Comparison of ENCODE assay signal across 8 cellular contexts in genomic region chr12:15883536-15883935, GRCh38. TPM values are rescaled to one million over a fixed set of nuclear protein-coding genes. Genes with fewer than 3 reads are reported as not detected.
DNase-seq lines count a peak whose midpoint lies in the region; ATAC-seq, FAIRE-seq and TF ChIP-seq lines count a peak whose summit lies in the region.

No MANE protein-coding gene starts in this region.

- H3K27me3 ChIP-seq in keratinocyte (ENCODE audit: control insufficient read depth, extremely low read depth, insufficient read depth, low read length) (no peaks in the 10 kb centered on the region), testis (no peaks in the 10 kb centered on the region)

- H2AFZ ChIP-seq in keratinocyte (ENCODE audit: control insufficient read depth, low read length), result no peak overlapping the region

- WGBS in testis, 2 donors, result 29 to 31% methylated on average over 6 of the region's 6 CpGs

- peaks cover 42% of the 10 kb centered on the region for H3K36me3 Mint-ChIP-seq in activated CD4-positive, alpha-beta T cell treated with anti-CD3 and anti-CD28 coated beads for 36 hours (ENCODE audit: low read depth)
- H3K36me3 Mint-ChIP-seq in activated naive CD4-positive, alpha-beta T cell treated with anti-CD3 and anti-CD28 coated beads, Interleukin-2, amount 50 U/mL, for 72 hours, result peaks cover 37% of the 10 kb centered on the region in 2 donors

- peaks cover 63% of the 10 kb centered on the region for H3K79me2 ChIP-seq in keratinocyte (ENCODE audit: control insufficient read depth, insufficient read depth, low read length)

- peak overlapping the region; percentile 91 for H3K9ac ChIP-seq in keratinocyte (ENCODE audit: control insufficient read depth, extremely low read depth, insufficient read depth, low read length)

- TF ChIP-seq CTCF in keratinocyte (optimal IDR thresholded peaks at IDR 0.05 in 1 of 3, IDR thresholded peaks at IDR 0.05 in 1 of 3, conservative IDR thresholded peaks at IDR 0.05 in 1 of 3; ENCODE audit: extremely low read depth in 1 of 3, insufficient read depth in 2 of 3, low read length in 3 of 3), result no peak
- TF ChIP-seq CTCF in testis (IDR thresholded peaks at IDR 0.05), result no peak

- ATAC-seq in activated CD4-positive, alpha-beta T cell treated with anti-CD3 and anti-CD28 coated beads for 36 hours, result no peak
- no peak for ATAC-seq in activated naive CD4-positive, alpha-beta T cell treated with anti-CD3 and anti-CD28 coated beads, Interleukin-2, amount 50 U/mL, for 72 hours
- ATAC-seq in HG03280 (IDR thresholded peaks at IDR 0.05; ENCODE audit: unreplicated experiment), result no peak
- no peak for ATAC-seq in GM18867 (IDR thresholded peaks at IDR 0.05; ENCODE audit: unreplicated experiment)
- no peak for ATAC-seq in HG02642 (IDR thresholded peaks at IDR 0.05; ENCODE audit: poor library complexity, unreplicated experiment)

- H3K9me3 Mint-ChIP-seq in activated CD4-positive, alpha-beta T cell treated with anti-CD3 and anti-CD28 coated beads for 36 hours (ENCODE audit: low read depth), result no peaks in the 10 kb centered on the region
- H3K9me3 Mint-ChIP-seq in activated naive CD4-positive, alpha-beta T cell treated with anti-CD3 and anti-CD28 coated beads, Interleukin-2, amount 50 U/mL, for 72 hours, result no peaks in the 10 kb centered on the region

- no peak for FAIRE-seq in keratinocyte (lab: Jason Lieb, UNC)

- H3K9me3 ChIP-seq in keratinocyte (ENCODE audit: control insufficient read depth, low read depth, low read length) (no peaks in the 10 kb centered on the region), testis (no peaks in the 10 kb centered on the region)

- H3K4me3 ChIP-seq in keratinocyte (ENCODE audit: control insufficient read depth in 2 of 3, extremely low read depth in 1 of 3, insufficient read depth in 2 of 3, low read depth in 1 of 3, low read length in 3 of 3), result peak overlapping the region; percentile 86 to 93 (median 90)
- peak overlapping the region; percentile 87 to 95 for H3K4me3 ChIP-seq in testis

- H3K27me3 Mint-ChIP-seq in activated CD4-positive, alpha-beta T cell treated with anti-CD3 and anti-CD28 coated beads for 36 hours, result no peaks in the 10 kb centered on the region

- intact Hi-C loops in activated CD4-positive, alpha-beta T cell treated with anti-CD3 and anti-CD28 coated beads for 36 hours (cut with DNase I, micrococcal nuclease), result loop anchor here (2.0 to 10.0 kb wide), 7 partner anchors 15 to 1626 kb away; partner anchors contain the start of genes C12orf60 (in 1 of the 2) and WBP11 (in 1 of the 2)
- intact Hi-C loops in testis (cut with DNase I; ENCODE audit: low total_unique reads), result no loop called here

- DNase-seq in activated CD4-positive, alpha-beta T cell treated with anti-CD3 and anti-CD28 coated beads for 36 hours, result no peak
- DNase-seq in activated CD4-positive, alpha-beta T cell treated with anti-CD3 and anti-CD28 coated beads, Interleukin-2, amount 50 U/mL, for 4 hours, result no peak
- DNase-seq in activated naive CD4-positive, alpha-beta T cell treated with anti-CD3 and anti-CD28 coated beads, Interleukin-2, amount 50 U/mL, for 72 hours (ENCODE audit: low spot score in 2 of 2), result no peak
- DNase-seq in keratinocyte (ENCODE audit: low read depth, low spot score) (no peak), testis (no peak)

- H3K4me1 Mint-ChIP-seq in activated CD4-positive, alpha-beta T cell treated with anti-CD3 and anti-CD28 coated beads for 36 hours, result peaks cover 54% of the 10 kb centered on the region

- CTCF ChIA-PET in activated CD4-positive, alpha-beta T cell treated with anti-CD3 and anti-CD28 coated beads for 36 hours (lab: Charles Lee), result interaction anchor here (1.0 to 2.5 kb wide), 3 partner anchors 10 to 299 kb away, joined by 3 to 25 read pairs (median 8); no protein-coding TSS in a partner anchor

- H3K4me3 Mint-ChIP-seq in activated CD4-positive, alpha-beta T cell treated with anti-CD3 and anti-CD28 coated beads for 36 hours, result peak overlapping the region; percentile 95

- H3K36me3 ChIP-seq in keratinocyte (ENCODE audit: control insufficient read depth in 2 of 2, extremely low read depth in 1 of 2, insufficient read depth in 2 of 2, low read length in 2 of 2), result peaks cover 9 to 12% of the 10 kb centered on the region in 2 experiments
- no peaks in the 10 kb centered on the region for H3K36me3 ChIP-seq in testis (ENCODE audit: low read depth, missing control alignments)

- peak overlapping the region; percentile 86 for H3K27ac ChIP-seq in keratinocyte (ENCODE audit: control insufficient read depth, insufficient read depth, low read length)
- peak overlapping the region; percentile 93 to 96 for H3K27ac ChIP-seq in testis

- dilution Hi-C loops in keratinocyte (cut with MboI; ENCODE audit: extremely low pct_ligation_motif_present, low sequenced_read_pairs), result no loop called here

- H4K20me1 ChIP-seq in keratinocyte (ENCODE audit: control insufficient read depth, extremely low read depth, insufficient read depth, low read length), result peaks cover 7% of the 10 kb centered on the region

- POLR2A ChIA-PET in activated CD4-positive, alpha-beta T cell treated with anti-CD3 and anti-CD28 coated beads for 36 hours (lab: Charles Lee), result interaction anchor here (0.8 to 1.0 kb wide), 2 partner anchors 14 to 27 kb away, joined by 3 read pairs; partner anchors contain the start of gene DERA

- peak overlapping the region; percentile 92 for H3K4me2 ChIP-seq in keratinocyte (ENCODE audit: control insufficient read depth, extremely low read depth, insufficient read depth, low read depth, low read length)

- TF ChIP-seq POLR2A in testis (IDR thresholded peaks at IDR 0.05), result no peak

- H3K9me1 ChIP-seq in keratinocyte (ENCODE audit: control insufficient read depth, extremely low read depth, insufficient read depth, low read length), result no peaks in the 10 kb centered on the region

- H3K27ac Mint-ChIP-seq in activated CD4-positive, alpha-beta T cell treated with anti-CD3 and anti-CD28 coated beads for 36 hours, result peak overlapping the region; percentile 98
- peak overlapping the region; percentile 96 to 98 for H3K27ac Mint-ChIP-seq in activated naive CD4-positive, alpha-beta T cell treated with anti-CD3 and anti-CD28 coated beads, Interleukin-2, amount 50 U/mL, for 72 hours

- peaks cover 10% of the 10 kb centered on the region for H3K4me1 ChIP-seq in keratinocyte (ENCODE audit: control insufficient read depth, extremely low read depth, insufficient read depth, low read length)
- peaks cover 10% of the 10 kb centered on the region for H3K4me1 ChIP-seq in testis

RNA-seq across cellular contexts. Expression of gene STRAP, which starts 1.3 kb away (rescaled TPM):
- 100 to 1,000 TPM; 133 to 139 TPM for total RNA-seq in activated CD4-positive, alpha-beta T cell treated with anti-CD3 and anti-CD28 coated beads for 36 hours
- total RNA-seq in activated naive CD4-positive, alpha-beta T cell treated with anti-CD3 and anti-CD28 coated beads, Interleukin-2, amount 50 U/mL, for 72 hours, result 100 to 1,000 TPM; 107 to 136 TPM
- polyA plus RNA-seq in keratinocyte (114 to 210 TPM (median 168 TPM) in 3 replicates), testis (ENCODE audit: insufficient read depth, low read depth, low replicate concordance) (123 TPM)
- polyA plus RNA-seq in keratinocyte (2011; ENCODE audit: low read depth), result 223 TPM
- 146 and 216 TPM in 2 replicates for polyA plus RNA-seq in keratinocyte (2011; cell fraction: cytosol; rRNA removed)
- 60.8 and 106 TPM in 2 replicates for polyA plus RNA-seq in keratinocyte (2011; cell fraction: nucleus; rRNA removed)
- polyA plus RNA-seq in keratinocyte (2012; ENCODE audit: low replicate concordance), result 154 and 164 TPM in 2 replicates
- polyA minus RNA-seq in keratinocyte, result 92.5 to 144 TPM (median 95.2 TPM) in 3 replicates
- 351 TPM for polyA minus RNA-seq in keratinocyte (2011; cell fraction: cytosol; rRNA and poly(A)+ RNA removed)
- 41.0 and 54.1 TPM in 2 replicates for polyA minus RNA-seq in keratinocyte (2011; cell fraction: nucleus; rRNA and poly(A)+ RNA removed)
- 10 to 100 TPM; 57.0 to 76.6 TPM for total RNA-seq in testis

RNA-seq across cellular contexts. Expression of gene DERA, which starts 27.6 kb away (rescaled TPM):
- total RNA-seq in activated CD4-positive, alpha-beta T cell treated with anti-CD3 and anti-CD28 coated beads for 36 hours, result 10 to 100 TPM; 30.9 to 35.7 TPM
- 10 to 100 TPM; 33.5 to 36.2 TPM for total RNA-seq in activated naive CD4-positive, alpha-beta T cell treated with anti-CD3 and anti-CD28 coated beads, Interleukin-2, amount 50 U/mL, for 72 hours
- 22.2 to 34.2 TPM (median 28.5 TPM) in 3 replicates for polyA plus RNA-seq in keratinocyte
- 56.0 TPM for polyA plus RNA-seq in keratinocyte (2011; ENCODE audit: low read depth)
- 21.0 and 28.0 TPM in 2 replicates for polyA plus RNA-seq in keratinocyte (2011; cell fraction: cytosol; rRNA removed)
- polyA plus RNA-seq in keratinocyte (2011; cell fraction: nucleus; rRNA removed), result 14.5 and 18.2 TPM in 2 replicates
- 27.3 and 28.8 TPM in 2 replicates for polyA plus RNA-seq in keratinocyte (2012; ENCODE audit: low replicate concordance)
- 7.9 to 38.6 TPM (median 33.2 TPM) in 3 replicates for polyA minus RNA-seq in keratinocyte
- 26.9 TPM for polyA minus RNA-seq in keratinocyte (2011; cell fraction: cytosol; rRNA and poly(A)+ RNA removed)
- 9.7 and 19.0 TPM in 2 replicates for polyA minus RNA-seq in keratinocyte (2011; cell fraction: nucleus; rRNA and poly(A)+ RNA removed)
- total RNA-seq in testis, result 10 to 100 TPM; 14.0 to 19.0 TPM
- 21.3 TPM for polyA plus RNA-seq in testis (ENCODE audit: insufficient read depth, low read depth, low replicate concordance)
